Comparison of ENCODE assay signal across 11 cellular contexts in genomic region chr9:128910906-128911305, GRCh38. TPM values are rescaled to one million over a fixed set of nuclear protein-coding genes. Genes with fewer than 3 reads are reported as not detected.
DNase-seq lines count a peak whose midpoint lies in the region; ATAC-seq and TF ChIP-seq lines count a peak whose summit lies in the region.
"Had no signal": no experiment of that assay in that cellular context is flagged by ENCODE, and none has a peak within 500 bp of the region (broad histone marks: within the 10 kb centered on the region; RNA-seq: fewer than 3 reads in every experiment).

No MANE protein-coding gene starts in this region.

- H3K4me1 Mint-ChIP-seq in activated naive CD4-positive, alpha-beta T cell treated with anti-CD3 and anti-CD28 coated beads, Interleukin-2, amount 10 ng/mL, durations not matched to agents 7 days and 5 days, result peaks cover 54% of the 10 kb centered on the region
- H3K4me1 Mint-ChIP-seq in activated naive CD4-positive, alpha-beta T cell treated with anti-CD3 and anti-CD28 coated beads for 36 hours (ENCODE audit: low read depth), result peaks cover 52% of the 10 kb centered on the region
- H3K4me1 Mint-ChIP-seq in mesothelial cell of epicardium, result peaks cover 20% of the 10 kb centered on the region

- H3K27ac Mint-ChIP-seq in activated naive CD4-positive, alpha-beta T cell treated with anti-CD3 and anti-CD28 coated beads, Interleukin-2, amount 10 ng/mL, durations not matched to agents 7 days and 5 days, result peak overlapping the region; percentile 78
- no peak overlapping the region for H3K27ac Mint-ChIP-seq in activated naive CD4-positive, alpha-beta T cell treated with anti-CD3 and anti-CD28 coated beads for 36 hours
- H3K27ac Mint-ChIP-seq in mesothelial cell of epicardium, result peak overlapping the region; percentile 4
- H3K27ac Mint-ChIP-seq: activated T-cell treated with anti-CD3 and anti-CD28 coated beads, Interleukin-2, amount 50 U/mL, for 72 hours had no signal

- H3K27ac ChIP-seq in caudate nucleus (ENCODE audit: low read depth, low read length) (peak overlapping the region; percentile 96), transverse colon (peak overlapping the region; percentile 22 to 68 (median 64))

- H3K27me3 Mint-ChIP-seq in activated naive CD4-positive, alpha-beta T cell treated with anti-CD3 and anti-CD28 coated beads, Interleukin-2, amount 10 ng/mL, durations not matched to agents 7 days and 5 days, result no peaks in the 10 kb centered on the region
- no peaks in the 10 kb centered on the region for H3K27me3 Mint-ChIP-seq in activated naive CD4-positive, alpha-beta T cell treated with anti-CD3 and anti-CD28 coated beads for 36 hours (ENCODE audit: low read depth)
- H3K27me3 Mint-ChIP-seq in mesothelial cell of epicardium (ENCODE audit: low read depth), result no peaks in the 10 kb centered on the region

- no peaks in the 10 kb centered on the region for H3K27me3 ChIP-seq in transverse colon

- peaks cover 64% of the 10 kb centered on the region for H3K36me3 Mint-ChIP-seq in activated naive CD4-positive, alpha-beta T cell treated with anti-CD3 and anti-CD28 coated beads, Interleukin-2, amount 10 ng/mL, durations not matched to agents 7 days and 5 days
- H3K36me3 Mint-ChIP-seq in activated naive CD4-positive, alpha-beta T cell treated with anti-CD3 and anti-CD28 coated beads for 36 hours (ENCODE audit: low read depth), result peaks cover 17% of the 10 kb centered on the region
- peaks cover 23% of the 10 kb centered on the region for H3K36me3 Mint-ChIP-seq in mesothelial cell of epicardium

- peaks cover 29 to 34% (median 31%) of the 10 kb centered on the region in 4 donors for H3K4me1 ChIP-seq in transverse colon

- no peak for TF ChIP-seq POLR2A in transverse colon (IDR thresholded peaks at IDR 0.05)

- WGBS in transverse colon (ENCODE audit: low coverage in 1 of 2), 2 donors, result 92% methylated on average over 6 of the region's 6 CpGs; no CpG with 5 or more reads in 1 of the 2 donors

- TF ChIP-seq CTCF in mesothelial cell of epicardium (IDR thresholded peaks at IDR 0.05; ENCODE audit: unreplicated experiment), result no peak
- TF ChIP-seq CTCF in transverse colon (IDR thresholded peaks at IDR 0.05), result no peak
- no peak for TF ChIP-seq CTCF in GM10248 (IDR thresholded peaks at IDR 0.05; ENCODE audit: control extremely low read depth, extremely low read depth, low read depth, missing control alignments)

- CTCF ChIA-PET in activated naive CD4-positive, alpha-beta T cell treated with anti-CD3 and anti-CD28 coated beads, Interleukin-2, amount 10 ng/mL, durations not matched to agents 7 days and 5 days (lab: Charles Lee), result interaction anchor here (0.8 kb wide), 1 partner anchor 33 kb away, joined by 3 read pairs; no protein-coding TSS in a partner anchor
- CTCF ChIA-PET in activated naive CD4-positive, alpha-beta T cell treated with anti-CD3 and anti-CD28 coated beads for 36 hours (lab: Charles Lee), result interaction anchor here (1.2 to 1.7 kb wide), 2 partner anchors 17 to 49 kb away, joined by 3 to 4 read pairs; no protein-coding TSS in a partner anchor
- CTCF ChIA-PET in GM10248 (lab: Yijun Ruan, JAX), result interaction anchor here (1.5 kb wide), 1 partner anchor 23 kb away, joined by 3 read pairs; no protein-coding TSS in a partner anchor

- H3K9me3 Mint-ChIP-seq in activated naive CD4-positive, alpha-beta T cell treated with anti-CD3 and anti-CD28 coated beads, Interleukin-2, amount 10 ng/mL, durations not matched to agents 7 days and 5 days, result no peaks in the 10 kb centered on the region
- H3K9me3 Mint-ChIP-seq in activated naive CD4-positive, alpha-beta T cell treated with anti-CD3 and anti-CD28 coated beads for 36 hours, result no peaks in the 10 kb centered on the region
- H3K9me3 Mint-ChIP-seq in mesothelial cell of epicardium, result no peaks in the 10 kb centered on the region
- H3K9me3 Mint-ChIP-seq: activated T-cell treated with anti-CD3 and anti-CD28 coated beads, Interleukin-2, amount 50 U/mL, for 72 hours had no signal

- in situ Hi-C loops in transverse colon (cut with MboI; ENCODE audit: low pct_ligation_motif_present in 1 of 4, low pct_unique_long_range_greater_than_20kb in 1 of 4, low sequenced_read_pairs in 3 of 4), result no loop called here

- ATAC-seq in GM21381 (IDR thresholded peaks at IDR 0.05; ENCODE audit: unreplicated experiment), result no peak
- ATAC-seq: activated T-cell treated with anti-CD3 and anti-CD28 coated beads, Interleukin-2, amount 50 U/mL, for 72 hours had no signal

- intact Hi-C loops in activated naive CD4-positive, alpha-beta T cell treated with anti-CD3 and anti-CD28 coated beads for 36 hours (cut with micrococcal nuclease), result no loop called here
- intact Hi-C loops in transverse colon (cut with DNase I; ENCODE audit: low total_unique reads), result no loop called here

- DNase-seq in activated naive CD4-positive, alpha-beta T cell treated with anti-CD3 and anti-CD28 coated beads, Interleukin-2, amount 10 ng/mL, durations not matched to agents 7 days and 5 days, result no peak
- no peak for DNase-seq in activated naive CD4-positive, alpha-beta T cell treated with anti-CD3 and anti-CD28 coated beads for 36 hours
- DNase-seq in caudate nucleus (lab: John Stamatoyannopoulos, UW) (no peak), mesothelial cell of epicardium (ENCODE audit: low spot score in 2 of 2, unreplicated experiment in 2 of 2) (no peak), transverse colon (no peak), GM10248 (ENCODE audit: extremely low spot score) (no peak), germinal center (ENCODE audit: low spot score) (no peak)
- DNase-seq: activated T-cell treated with anti-CD3 and anti-CD28 coated beads, Interleukin-2, amount 50 U/mL, for 72 hours; KG1; NCI-H510A had no signal

- H3K4me3 ChIP-seq in transverse colon, result no peak overlapping the region

- POLR2A ChIA-PET in GM10248 (lab: Yijun Ruan, JAX), result no interaction called here

- no peak for TF ChIP-seq EP300 in transverse colon (IDR thresholded peaks at IDR 0.05; ENCODE audit: low read depth)

- no peak overlapping the region for H3K4me3 Mint-ChIP-seq in activated naive CD4-positive, alpha-beta T cell treated with anti-CD3 and anti-CD28 coated beads, Interleukin-2, amount 10 ng/mL, durations not matched to agents 7 days and 5 days
- H3K4me3 Mint-ChIP-seq in activated naive CD4-positive, alpha-beta T cell treated with anti-CD3 and anti-CD28 coated beads for 36 hours, result no peak overlapping the region
- no peak overlapping the region for H3K4me3 Mint-ChIP-seq in mesothelial cell of epicardium
- H3K4me3 Mint-ChIP-seq: activated T-cell treated with anti-CD3 and anti-CD28 coated beads, Interleukin-2, amount 50 U/mL, for 72 hours had no signal

- H3K36me3 ChIP-seq in transverse colon, result peaks cover 0 to 20% (median 8%) of the 10 kb centered on the region in 4 donors

- no peaks in the 10 kb centered on the region for H3K9me3 ChIP-seq in transverse colon

RNA-seq across cellular contexts. Expression of gene PHYHD1, which starts 9.9 kb away (rescaled TPM):
- under 1 TPM; 0.44 to 0.50 TPM for total RNA-seq in activated naive CD4-positive, alpha-beta T cell treated with anti-CD3 and anti-CD28 coated beads for 36 hours
- total RNA-seq in mesothelial cell of epicardium, result 22.2 to 25.4 TPM (median 24.3 TPM) in 3 replicates
- 10 to 100 TPM in 1 of 4 donors, 1 to 10 TPM in 3; 3.2 to 22.4 (median 5.5) TPM for total RNA-seq in transverse colon

RNA-seq across cellular contexts. Expression of gene LRRC8A, which starts 29.0 kb away (rescaled TPM):
- 10 to 100 TPM; 13.1 to 13.2 TPM for total RNA-seq in activated naive CD4-positive, alpha-beta T cell treated with anti-CD3 and anti-CD28 coated beads for 36 hours
- total RNA-seq in mesothelial cell of epicardium, result 33.9 to 35.9 TPM (median 34.6 TPM) in 3 replicates
- 100 to 1,000 TPM in 1 of 4 donors, 10 to 100 TPM in 3; 29.4 to 116 (median 35.5) TPM for total RNA-seq in transverse colon

RNA-seq across cellular contexts. Expression of gene KYAT1, which starts 29.2 kb away (rescaled TPM):
- total RNA-seq in activated naive CD4-positive, alpha-beta T cell treated with anti-CD3 and anti-CD28 coated beads for 36 hours, result 10 to 100 TPM; 29.6 to 33.6 TPM
- 6.6 to 9.2 TPM (median 8.0 TPM) in 3 replicates for total RNA-seq in mesothelial cell of epicardium
- 1 to 10 TPM in 2 of 4 donors, not detected in 2; 1.6 to 3.5 TPM for total RNA-seq in transverse colon

RNA-seq across cellular contexts. Expression of gene DOLK, which starts 36.5 kb away (rescaled TPM):
- total RNA-seq in activated naive CD4-positive, alpha-beta T cell treated with anti-CD3 and anti-CD28 coated beads for 36 hours, result 1 to 10 TPM; 2.5 to 2.7 TPM
- 16.7 to 17.0 TPM (median 16.9 TPM) in 3 replicates for total RNA-seq in mesothelial cell of epicardium
- total RNA-seq in transverse colon, result 10 to 100 TPM in 3 of 4 donors, 1 to 10 TPM in 1; 9.2 to 20.6 (median 11.7) TPM

RNA-seq across cellular contexts. Expression of gene NUP188, which starts 36.6 kb away (rescaled TPM):
- 100 to 1,000 TPM; 101 to 112 TPM for total RNA-seq in activated naive CD4-positive, alpha-beta T cell treated with anti-CD3 and anti-CD28 coated beads for 36 hours
- total RNA-seq in mesothelial cell of epicardium, result 49.5 to 56.6 TPM (median 51.7 TPM) in 3 replicates
- 10 to 100 TPM; 18.0 to 79.3 (median 38.4) TPM for total RNA-seq in transverse colon
